In the genomic region with DNA sequence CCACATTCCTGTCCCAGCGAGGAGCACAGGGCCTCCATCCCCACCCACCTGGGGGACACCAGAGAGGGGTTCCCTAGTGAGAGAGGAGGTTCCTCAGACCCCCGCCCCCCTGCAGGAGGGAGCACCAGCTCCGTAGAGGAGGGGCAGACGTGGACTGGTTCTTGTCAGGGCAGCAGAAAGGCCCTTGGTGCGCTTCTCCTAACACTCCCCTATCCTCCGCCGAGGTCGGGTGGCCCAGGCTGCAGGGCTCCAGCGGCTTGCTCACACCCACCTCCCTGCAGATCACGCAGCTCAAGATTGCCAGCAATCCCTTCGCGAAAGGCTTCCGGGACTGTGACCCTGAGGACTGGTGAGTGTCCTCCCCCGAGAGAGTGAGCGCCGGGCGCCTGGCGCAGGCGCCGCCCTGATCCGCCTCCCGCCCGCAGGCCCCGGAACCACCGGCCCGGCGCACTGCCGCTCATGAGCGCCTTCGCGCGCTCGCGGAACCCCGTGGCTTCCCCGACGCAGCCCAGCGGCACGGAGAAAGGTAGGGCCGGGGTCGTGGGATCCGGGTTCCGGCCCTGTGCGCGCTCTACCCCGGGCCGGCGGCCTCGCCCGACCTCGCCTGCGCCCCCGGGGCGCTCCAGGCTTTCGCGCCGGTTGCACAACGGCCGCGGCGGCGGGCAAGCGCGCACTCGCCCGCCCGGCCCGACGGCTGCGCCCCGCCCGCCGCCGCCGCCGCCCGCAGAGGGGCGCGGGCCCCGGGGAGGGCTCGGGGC, we compare ENCODE assay signal across 10 cellular contexts. TPM values are rescaled to one million over a fixed set of nuclear protein-coding genes. Genes with fewer than 3 reads are reported as not detected.
A peak's percentile ranks its signal among the peaks of the same experiment; 100 is the strongest.
DNase-seq lines count a peak whose midpoint lies in the region; ATAC-seq and TF ChIP-seq lines count a peak whose summit lies in the region.
"Had no signal": no experiment of that assay in that cellular context is flagged by ENCODE, and none has a peak within 500 bp of the region (broad histone marks: within the 10 kb centered on the region; RNA-seq: fewer than 3 reads in every experiment).

No MANE protein-coding gene starts in this region.

- ATAC-seq in esophagus mucosa, result peak; percentile 47
- ATAC-seq in GM19397 (IDR thresholded peaks at IDR 0.05; ENCODE audit: unreplicated experiment), result no peak
- ATAC-seq in GM19395 (IDR thresholded peaks at IDR 0.05; ENCODE audit: unreplicated experiment), result no peak
- ATAC-seq in GM18858 (IDR thresholded peaks at IDR 0.05; ENCODE audit: unreplicated experiment), result no peak

- DNase-seq in DMS53 (lab: John Stamatoyannopoulos, UW) (peak; percentile 29), DMS53 treated with DMSO at 0.1 percent for 48 hours (lab: John Stamatoyannopoulos, UW; ENCODE audit: unreplicated experiment) (no peak), RWPE1 (ENCODE audit: low spot score) (no peak), retina (peak; percentile 44)
- DNase-seq: NCI-H1694 had no signal

- H3K27ac ChIP-seq in RWPE1, result peak overlapping the region; percentile 51
- H3K27ac ChIP-seq: 22Rv1 had no signal

- no peak for TF ChIP-seq CTCF in RWPE1 (conservative IDR thresholded peaks at IDR 0.05; ENCODE audit: low read depth)

- POLR2A ChIA-PET in RWPE1 (lab: Yijun Ruan, JAX; ENCODE audit: low non-redundant PET), result no interaction called here

- CTCF ChIA-PET in RWPE1 (lab: Yijun Ruan, JAX), result no interaction called here

RNA-seq across cellular contexts. Expression of a gene that starts 5.1 kb away (rescaled TPM):
- total RNA-seq in esophagus mucosa, result 1.1 TPM

RNA-seq across cellular contexts. Expression of a gene that starts 42.3 kb away (rescaled TPM):
- 2.0 TPM for total RNA-seq in esophagus mucosa

RNA-seq across cellular contexts. Expression of a gene that starts 51.4 kb away (rescaled TPM):
- 31.3 TPM for total RNA-seq in esophagus mucosa

Comparison
In these comparisons a context has a peak if more than half of its experiments do, and no peak if none do; other contexts are left out.
1. DNase-seq: peak in DMS53 (single experiment) and retina (single experiment); none in DMS53 treated with DMSO at 0.1 percent for 48 hours (single experiment) and RWPE1 (single experiment).